Comparison of ENCODE assay signal across 1 cellular context in the genomic region with DNA sequence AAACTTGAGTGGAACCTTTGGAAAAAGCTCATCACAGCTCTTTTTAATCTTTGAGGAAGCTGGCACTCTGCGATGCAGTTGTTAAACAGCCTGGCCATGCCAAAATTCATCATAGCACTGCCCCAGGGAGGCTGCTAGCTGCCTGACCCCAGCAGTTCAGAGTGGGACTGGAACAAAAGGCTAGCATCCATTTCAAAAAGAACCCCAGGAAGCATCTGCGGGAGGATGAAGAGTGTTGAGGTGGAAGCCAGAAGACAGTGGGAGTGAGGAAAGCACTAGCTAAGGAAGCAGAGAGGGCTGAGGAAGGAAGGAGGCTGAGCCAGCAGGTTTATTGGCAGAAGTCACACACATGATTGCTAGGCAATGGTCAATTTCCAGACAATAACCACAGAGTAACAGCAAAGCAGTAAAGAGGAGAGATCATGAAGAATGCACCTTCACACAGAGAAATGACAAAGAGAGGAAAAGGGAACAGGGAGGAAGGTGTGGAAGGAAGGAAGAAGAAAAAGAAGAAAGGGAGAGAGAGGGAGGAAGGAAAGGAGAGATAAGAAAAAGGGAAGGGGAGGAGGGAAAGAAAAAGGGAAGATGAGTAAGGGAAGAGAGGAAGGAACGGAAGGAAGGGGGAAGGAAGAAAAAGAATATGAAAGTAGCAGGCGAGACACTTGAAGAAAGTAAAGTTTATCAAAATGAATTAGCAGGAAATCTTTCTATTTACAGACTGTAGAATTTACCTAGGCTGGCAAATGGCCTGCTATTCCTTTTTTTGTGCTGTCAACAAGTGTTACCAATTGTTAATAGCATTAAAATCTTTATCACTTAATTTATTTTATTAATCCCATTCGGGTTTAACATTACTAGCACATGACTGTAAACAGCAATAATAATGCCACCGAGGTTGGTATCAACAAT.
TF ChIP-seq lines count a peak whose summit lies in the region.

No MANE protein-coding gene starts in this region.

TF ChIP-seq in GM23338, 12 proteins besides CTCF, POLR2A, EP300 and RAD21:
- TF ChIP-seq, protein P1, sequence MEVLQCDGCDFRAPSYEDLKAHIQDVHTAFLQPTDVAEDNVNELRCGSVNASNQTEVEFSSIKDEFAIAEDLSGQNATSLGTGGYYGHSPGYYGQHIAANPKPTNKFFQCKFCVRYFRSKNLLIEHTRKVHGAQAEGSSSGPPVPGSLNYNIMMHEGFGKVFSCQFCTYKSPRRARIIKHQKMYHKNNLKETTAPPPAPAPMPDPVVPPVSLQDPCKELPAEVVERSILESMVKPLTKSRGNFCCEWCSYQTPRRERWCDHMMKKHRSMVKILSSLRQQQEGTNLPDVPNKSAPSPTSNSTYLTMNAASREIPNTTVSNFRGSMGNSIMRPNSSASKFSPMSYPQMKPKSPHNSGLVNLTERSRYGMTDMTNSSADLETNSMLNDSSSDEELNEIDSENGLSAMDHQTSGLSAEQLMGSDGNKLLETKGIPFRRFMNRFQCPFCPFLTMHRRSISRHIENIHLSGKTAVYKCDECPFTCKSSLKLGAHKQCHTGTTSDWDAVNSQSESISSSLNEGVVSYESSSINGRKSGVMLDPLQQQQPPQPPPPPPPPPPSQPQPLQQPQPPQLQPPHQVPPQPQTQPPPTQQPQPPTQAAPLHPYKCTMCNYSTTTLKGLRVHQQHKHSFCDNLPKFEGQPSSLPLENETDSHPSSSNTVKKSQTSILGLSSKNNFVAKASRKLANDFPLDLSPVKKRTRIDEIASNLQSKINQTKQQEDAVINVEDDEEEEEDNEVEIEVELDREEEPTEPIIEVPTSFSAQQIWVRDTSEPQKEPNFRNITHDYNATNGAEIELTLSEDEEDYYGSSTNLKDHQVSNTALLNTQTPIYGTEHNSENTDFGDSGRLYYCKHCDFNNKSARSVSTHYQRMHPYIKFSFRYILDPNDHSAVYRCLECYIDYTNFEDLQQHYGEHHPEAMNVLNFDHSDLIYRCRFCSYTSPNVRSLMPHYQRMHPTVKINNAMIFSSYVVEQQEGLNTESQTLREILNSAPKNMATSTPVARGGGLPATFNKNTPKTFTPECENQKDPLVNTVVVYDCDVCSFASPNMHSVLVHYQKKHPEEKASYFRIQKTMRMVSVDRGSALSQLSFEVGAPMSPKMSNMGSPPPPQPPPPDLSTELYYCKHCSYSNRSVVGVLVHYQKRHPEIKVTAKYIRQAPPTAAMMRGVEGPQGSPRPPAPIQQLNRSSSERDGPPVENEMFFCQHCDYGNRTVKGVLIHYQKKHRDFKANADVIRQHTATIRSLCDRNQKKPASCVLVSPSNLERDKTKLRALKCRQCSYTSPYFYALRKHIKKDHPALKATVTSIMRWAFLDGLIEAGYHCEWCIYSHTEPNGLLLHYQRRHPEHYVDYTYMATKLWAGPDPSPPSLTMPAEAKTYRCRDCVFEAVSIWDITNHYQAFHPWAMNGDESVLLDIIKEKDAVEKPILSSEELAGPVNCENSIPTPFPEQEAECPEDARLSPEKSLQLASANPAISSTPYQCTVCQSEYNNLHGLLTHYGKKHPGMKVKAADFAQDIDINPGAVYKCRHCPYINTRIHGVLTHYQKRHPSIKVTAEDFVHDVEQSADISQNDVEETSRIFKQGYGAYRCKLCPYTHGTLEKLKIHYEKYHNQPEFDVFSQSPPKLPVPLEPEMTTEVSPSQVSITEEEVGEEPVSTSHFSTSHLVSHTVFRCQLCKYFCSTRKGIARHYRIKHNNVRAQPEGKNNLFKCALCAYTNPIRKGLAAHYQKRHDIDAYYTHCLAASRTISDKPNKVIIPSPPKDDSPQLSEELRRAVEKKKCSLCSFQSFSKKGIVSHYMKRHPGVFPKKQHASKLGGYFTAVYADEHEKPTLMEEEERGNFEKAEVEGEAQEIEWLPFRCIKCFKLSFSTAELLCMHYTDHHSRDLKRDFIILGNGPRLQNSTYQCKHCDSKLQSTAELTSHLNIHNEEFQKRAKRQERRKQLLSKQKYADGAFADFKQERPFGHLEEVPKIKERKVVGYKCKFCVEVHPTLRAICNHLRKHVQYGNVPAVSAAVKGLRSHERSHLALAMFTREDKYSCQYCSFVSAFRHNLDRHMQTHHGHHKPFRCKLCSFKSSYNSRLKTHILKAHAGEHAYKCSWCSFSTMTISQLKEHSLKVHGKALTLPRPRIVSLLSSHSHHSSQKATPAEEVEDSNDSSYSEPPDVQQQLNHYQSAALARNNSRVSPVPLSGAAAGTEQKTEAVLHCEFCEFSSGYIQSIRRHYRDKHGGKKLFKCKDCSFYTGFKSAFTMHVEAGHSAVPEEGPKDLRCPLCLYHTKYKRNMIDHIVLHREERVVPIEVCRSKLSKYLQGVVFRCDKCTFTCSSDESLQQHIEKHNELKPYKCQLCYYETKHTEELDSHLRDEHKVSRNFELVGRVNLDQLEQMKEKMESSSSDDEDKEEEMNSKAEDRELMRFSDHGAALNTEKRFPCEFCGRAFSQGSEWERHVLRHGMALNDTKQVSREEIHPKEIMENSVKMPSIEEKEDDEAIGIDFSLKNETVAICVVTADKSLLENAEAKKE (CRISPR knock-in tag; IDR thresholded peaks at IDR 0.05) = peak; percentile 97
- no peak for TF ChIP-seq CREB1 (CRISPR knock-in tag; IDR thresholded peaks at IDR 0.05; ENCODE audit: low read depth)
